1 cellular context compared by ENCODE assay signal in the genomic region with DNA sequence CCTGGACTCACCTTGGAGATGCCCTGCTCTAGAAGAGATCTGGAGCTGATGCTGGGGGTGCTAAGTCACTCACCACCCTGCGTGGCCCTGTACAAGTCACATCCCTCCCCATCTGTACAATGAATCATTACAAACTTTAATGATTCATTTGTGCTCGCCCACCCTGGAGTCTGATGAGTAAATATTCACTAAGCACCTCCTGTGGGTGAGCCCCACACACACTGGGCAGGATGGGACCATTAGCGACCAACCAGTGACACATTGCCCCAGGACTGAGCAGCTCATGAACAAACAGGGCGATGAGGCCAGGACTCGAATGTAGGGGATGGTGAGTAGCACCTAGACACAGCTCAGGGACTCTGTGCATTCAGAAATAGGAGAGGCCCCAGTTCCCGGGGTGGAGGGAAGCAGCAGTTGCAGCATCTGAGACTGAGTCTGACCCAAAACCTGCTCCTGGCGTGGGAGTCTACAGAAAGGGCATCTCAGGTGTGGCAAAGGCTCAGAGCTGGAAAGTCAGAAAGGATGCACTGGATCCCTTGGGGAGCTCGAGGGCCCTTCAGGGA.
TF ChIP-seq lines count a peak whose summit lies in the region.

No MANE protein-coding gene starts in this region.

TF ChIP-seq in GM23338, 12 proteins besides CTCF, POLR2A, EP300 and RAD21:
- TF ChIP-seq, protein P1, sequence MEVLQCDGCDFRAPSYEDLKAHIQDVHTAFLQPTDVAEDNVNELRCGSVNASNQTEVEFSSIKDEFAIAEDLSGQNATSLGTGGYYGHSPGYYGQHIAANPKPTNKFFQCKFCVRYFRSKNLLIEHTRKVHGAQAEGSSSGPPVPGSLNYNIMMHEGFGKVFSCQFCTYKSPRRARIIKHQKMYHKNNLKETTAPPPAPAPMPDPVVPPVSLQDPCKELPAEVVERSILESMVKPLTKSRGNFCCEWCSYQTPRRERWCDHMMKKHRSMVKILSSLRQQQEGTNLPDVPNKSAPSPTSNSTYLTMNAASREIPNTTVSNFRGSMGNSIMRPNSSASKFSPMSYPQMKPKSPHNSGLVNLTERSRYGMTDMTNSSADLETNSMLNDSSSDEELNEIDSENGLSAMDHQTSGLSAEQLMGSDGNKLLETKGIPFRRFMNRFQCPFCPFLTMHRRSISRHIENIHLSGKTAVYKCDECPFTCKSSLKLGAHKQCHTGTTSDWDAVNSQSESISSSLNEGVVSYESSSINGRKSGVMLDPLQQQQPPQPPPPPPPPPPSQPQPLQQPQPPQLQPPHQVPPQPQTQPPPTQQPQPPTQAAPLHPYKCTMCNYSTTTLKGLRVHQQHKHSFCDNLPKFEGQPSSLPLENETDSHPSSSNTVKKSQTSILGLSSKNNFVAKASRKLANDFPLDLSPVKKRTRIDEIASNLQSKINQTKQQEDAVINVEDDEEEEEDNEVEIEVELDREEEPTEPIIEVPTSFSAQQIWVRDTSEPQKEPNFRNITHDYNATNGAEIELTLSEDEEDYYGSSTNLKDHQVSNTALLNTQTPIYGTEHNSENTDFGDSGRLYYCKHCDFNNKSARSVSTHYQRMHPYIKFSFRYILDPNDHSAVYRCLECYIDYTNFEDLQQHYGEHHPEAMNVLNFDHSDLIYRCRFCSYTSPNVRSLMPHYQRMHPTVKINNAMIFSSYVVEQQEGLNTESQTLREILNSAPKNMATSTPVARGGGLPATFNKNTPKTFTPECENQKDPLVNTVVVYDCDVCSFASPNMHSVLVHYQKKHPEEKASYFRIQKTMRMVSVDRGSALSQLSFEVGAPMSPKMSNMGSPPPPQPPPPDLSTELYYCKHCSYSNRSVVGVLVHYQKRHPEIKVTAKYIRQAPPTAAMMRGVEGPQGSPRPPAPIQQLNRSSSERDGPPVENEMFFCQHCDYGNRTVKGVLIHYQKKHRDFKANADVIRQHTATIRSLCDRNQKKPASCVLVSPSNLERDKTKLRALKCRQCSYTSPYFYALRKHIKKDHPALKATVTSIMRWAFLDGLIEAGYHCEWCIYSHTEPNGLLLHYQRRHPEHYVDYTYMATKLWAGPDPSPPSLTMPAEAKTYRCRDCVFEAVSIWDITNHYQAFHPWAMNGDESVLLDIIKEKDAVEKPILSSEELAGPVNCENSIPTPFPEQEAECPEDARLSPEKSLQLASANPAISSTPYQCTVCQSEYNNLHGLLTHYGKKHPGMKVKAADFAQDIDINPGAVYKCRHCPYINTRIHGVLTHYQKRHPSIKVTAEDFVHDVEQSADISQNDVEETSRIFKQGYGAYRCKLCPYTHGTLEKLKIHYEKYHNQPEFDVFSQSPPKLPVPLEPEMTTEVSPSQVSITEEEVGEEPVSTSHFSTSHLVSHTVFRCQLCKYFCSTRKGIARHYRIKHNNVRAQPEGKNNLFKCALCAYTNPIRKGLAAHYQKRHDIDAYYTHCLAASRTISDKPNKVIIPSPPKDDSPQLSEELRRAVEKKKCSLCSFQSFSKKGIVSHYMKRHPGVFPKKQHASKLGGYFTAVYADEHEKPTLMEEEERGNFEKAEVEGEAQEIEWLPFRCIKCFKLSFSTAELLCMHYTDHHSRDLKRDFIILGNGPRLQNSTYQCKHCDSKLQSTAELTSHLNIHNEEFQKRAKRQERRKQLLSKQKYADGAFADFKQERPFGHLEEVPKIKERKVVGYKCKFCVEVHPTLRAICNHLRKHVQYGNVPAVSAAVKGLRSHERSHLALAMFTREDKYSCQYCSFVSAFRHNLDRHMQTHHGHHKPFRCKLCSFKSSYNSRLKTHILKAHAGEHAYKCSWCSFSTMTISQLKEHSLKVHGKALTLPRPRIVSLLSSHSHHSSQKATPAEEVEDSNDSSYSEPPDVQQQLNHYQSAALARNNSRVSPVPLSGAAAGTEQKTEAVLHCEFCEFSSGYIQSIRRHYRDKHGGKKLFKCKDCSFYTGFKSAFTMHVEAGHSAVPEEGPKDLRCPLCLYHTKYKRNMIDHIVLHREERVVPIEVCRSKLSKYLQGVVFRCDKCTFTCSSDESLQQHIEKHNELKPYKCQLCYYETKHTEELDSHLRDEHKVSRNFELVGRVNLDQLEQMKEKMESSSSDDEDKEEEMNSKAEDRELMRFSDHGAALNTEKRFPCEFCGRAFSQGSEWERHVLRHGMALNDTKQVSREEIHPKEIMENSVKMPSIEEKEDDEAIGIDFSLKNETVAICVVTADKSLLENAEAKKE (CRISPR knock-in tag; IDR thresholded peaks at IDR 0.05), result no peak
- TF ChIP-seq POLR2AphosphoS5 (IDR thresholded peaks at IDR 0.05; ENCODE audit: low read depth) (no peak), CREB1 (CRISPR knock-in tag; IDR thresholded peaks at IDR 0.05; ENCODE audit: low read depth) (no peak), EZH2 (IDR thresholded peaks at IDR 0.05; ENCODE audit: low read depth, unreplicated experiment) (no peak), NANOG (IDR thresholded peaks at IDR 0.05; ENCODE audit: borderline replicate concordance) (no peak), EZH2phosphoT487 (IDR thresholded peaks at IDR 0.05; ENCODE audit: unreplicated experiment) (no peak), JUNB (IDR thresholded peaks at IDR 0.05; ENCODE audit: unreplicated experiment) (no peak), ZNF331 (CRISPR knock-in tag; IDR thresholded peaks at IDR 0.05; ENCODE audit: low read depth) (no peak), STAT1 (IDR thresholded peaks at IDR 0.05; ENCODE audit: unreplicated experiment) (no peak), ZNF114 (CRISPR knock-in tag; IDR thresholded peaks at IDR 0.05) (no peak)
- TF ChIP-seq, protein P2, sequence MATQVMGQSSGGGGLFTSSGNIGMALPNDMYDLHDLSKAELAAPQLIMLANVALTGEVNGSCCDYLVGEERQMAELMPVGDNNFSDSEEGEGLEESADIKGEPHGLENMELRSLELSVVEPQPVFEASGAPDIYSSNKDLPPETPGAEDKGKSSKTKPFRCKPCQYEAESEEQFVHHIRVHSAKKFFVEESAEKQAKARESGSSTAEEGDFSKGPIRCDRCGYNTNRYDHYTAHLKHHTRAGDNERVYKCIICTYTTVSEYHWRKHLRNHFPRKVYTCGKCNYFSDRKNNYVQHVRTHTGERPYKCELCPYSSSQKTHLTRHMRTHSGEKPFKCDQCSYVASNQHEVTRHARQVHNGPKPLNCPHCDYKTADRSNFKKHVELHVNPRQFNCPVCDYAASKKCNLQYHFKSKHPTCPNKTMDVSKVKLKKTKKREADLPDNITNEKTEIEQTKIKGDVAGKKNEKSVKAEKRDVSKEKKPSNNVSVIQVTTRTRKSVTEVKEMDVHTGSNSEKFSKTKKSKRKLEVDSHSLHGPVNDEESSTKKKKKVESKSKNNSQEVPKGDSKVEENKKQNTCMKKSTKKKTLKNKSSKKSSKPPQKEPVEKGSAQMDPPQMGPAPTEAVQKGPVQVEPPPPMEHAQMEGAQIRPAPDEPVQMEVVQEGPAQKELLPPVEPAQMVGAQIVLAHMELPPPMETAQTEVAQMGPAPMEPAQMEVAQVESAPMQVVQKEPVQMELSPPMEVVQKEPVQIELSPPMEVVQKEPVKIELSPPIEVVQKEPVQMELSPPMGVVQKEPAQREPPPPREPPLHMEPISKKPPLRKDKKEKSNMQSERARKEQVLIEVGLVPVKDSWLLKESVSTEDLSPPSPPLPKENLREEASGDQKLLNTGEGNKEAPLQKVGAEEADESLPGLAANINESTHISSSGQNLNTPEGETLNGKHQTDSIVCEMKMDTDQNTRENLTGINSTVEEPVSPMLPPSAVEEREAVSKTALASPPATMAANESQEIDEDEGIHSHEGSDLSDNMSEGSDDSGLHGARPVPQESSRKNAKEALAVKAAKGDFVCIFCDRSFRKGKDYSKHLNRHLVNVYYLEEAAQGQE (IDR thresholded peaks at IDR 0.05; ENCODE audit: unreplicated experiment), result no peak
- TF ChIP-seq, protein P3, sequence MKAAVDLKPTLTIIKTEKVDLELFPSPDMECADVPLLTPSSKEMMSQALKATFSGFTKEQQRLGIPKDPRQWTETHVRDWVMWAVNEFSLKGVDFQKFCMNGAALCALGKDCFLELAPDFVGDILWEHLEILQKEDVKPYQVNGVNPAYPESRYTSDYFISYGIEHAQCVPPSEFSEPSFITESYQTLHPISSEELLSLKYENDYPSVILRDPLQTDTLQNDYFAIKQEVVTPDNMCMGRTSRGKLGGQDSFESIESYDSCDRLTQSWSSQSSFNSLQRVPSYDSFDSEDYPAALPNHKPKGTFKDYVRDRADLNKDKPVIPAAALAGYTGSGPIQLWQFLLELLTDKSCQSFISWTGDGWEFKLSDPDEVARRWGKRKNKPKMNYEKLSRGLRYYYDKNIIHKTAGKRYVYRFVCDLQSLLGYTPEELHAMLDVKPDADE (IDR thresholded peaks at IDR 0.05), result no peak
